Comparison of ENCODE assay signal across 19 cellular contexts in genomic region chr18:45801396-45802004, GRCh38. TPM values are rescaled to one million over a fixed set of nuclear protein-coding genes. Genes with fewer than 3 reads are reported as not detected.
DNase-seq lines count a peak whose midpoint lies in the region; ATAC-seq, FAIRE-seq and TF ChIP-seq lines count a peak whose summit lies in the region.
"Had no signal": no experiment of that assay in that cellular context is flagged by ENCODE, and none has a peak within 500 bp of the region (broad histone marks: within the 10 kb centered on the region; RNA-seq: fewer than 3 reads in every experiment).

No MANE protein-coding gene starts in this region.

- no peak overlapping the region for H3K9ac ChIP-seq in fibroblast of lung (ENCODE audit: insufficient read depth, low read length)

- DNase-seq in A549 (ENCODE audit: low read depth in 1 of 2, low spot score in 1 of 2) (no peak), HCEC 1CT (peak; percentile 21), SJSA1 (ENCODE audit: low read depth in 1 of 2, low spot score in 2 of 2) (no peak), fibroblast of lung (ENCODE audit: low read depth in 2 of 2) (no peak), NCI-H1436 treated with DMSO at 0.1 percent for 48 hours (lab: John Stamatoyannopoulos, UW) (no peak), COLO829 (ENCODE audit: low spot score) (no peak), AG08396 (ENCODE audit: low spot score) (no peak)
- DNase-seq: activated naive CD8-positive, alpha-beta T cell treated with anti-CD3 and anti-CD28 coated beads, Interleukin-2, amount 10 ng/mL, durations not matched to agents 7 days and 5 days; dermis blood vessel endothelial cell; DMS79 treated with DMSO at 0.1 percent for 48 hours; left cardiac atrium; midbrain; NCI-H1436; NCI-H69; spleen had no signal

- no peaks in the 10 kb centered on the region for H4K20me1 ChIP-seq in fibroblast of lung (ENCODE audit: control insufficient read depth, extremely low read depth, insufficient read depth, low read length)

- peak overlapping the region; percentile 2 for H2AFZ ChIP-seq in fibroblast of lung (ENCODE audit: low read length)

- CTCF ChIA-PET in A549 (lab: Yijun Ruan, JAX) = interaction anchor here (0.7 to 2.2 kb wide), 3 partner anchors 22 to 79 kb away, joined by 3 to 8 read pairs (median 3); no protein-coding TSS in a partner anchor

- TF ChIP-seq EP300 in A549 (IDR thresholded peaks at IDR 0.05) = no peak

- no peak for FAIRE-seq in A549 (lab: Jason Lieb, UNC)

- TF ChIP-seq RAD21 in A549 (conservative IDR thresholded peaks at IDR 0.05 in 1 of 2, IDR thresholded peaks at IDR 0.05 in 1 of 2) = no peak

- H3K4me1 ChIP-seq in A549 (peaks cover 19% of the 10 kb centered on the region), SJSA1 (replicated peaks) (peaks cover 29% of the 10 kb centered on the region), fibroblast of lung (ENCODE audit: control insufficient read depth, extremely low read depth, insufficient read depth, low read length) (peaks cover 14% of the 10 kb centered on the region)
- H3K4me1 ChIP-seq: gastroesophageal sphincter had no signal

- POLR2A ChIA-PET in A549 (lab: Yijun Ruan, JAX) = interaction anchor here (1.7 kb wide), 1 partner anchor 26 kb away, joined by 10 read pairs; no protein-coding TSS in a partner anchor

- no peak for TF ChIP-seq POLR2A in A549 (IDR thresholded peaks at IDR 0.05; ENCODE audit: low read length)

- H3K4me3 ChIP-seq in A549 = no peak overlapping the region
- H3K4me3 ChIP-seq in SJSA1 = no peak overlapping the region
- H3K4me3 ChIP-seq in fibroblast of lung (replicated peaks in 1 of 4; ENCODE audit: control extremely low read depth in 1 of 4, insufficient read depth in 1 of 4, low read depth in 3 of 4, low read length in 4 of 4) = no peak overlapping the region
- H3K4me3 ChIP-seq: cardiac muscle cell, gastroesophageal sphincter, SK-N-MC, spleen had no signal

- H3K36me3 ChIP-seq in SJSA1 (no peaks in the 10 kb centered on the region), fibroblast of lung (ENCODE audit: control insufficient read depth, insufficient read depth, low read length) (no peaks in the 10 kb centered on the region)
- H3K36me3 ChIP-seq: cardiac muscle cell, gastroesophageal sphincter, spleen had no signal

- H3K79me2 ChIP-seq in fibroblast of lung (ENCODE audit: control insufficient read depth, insufficient read depth, low read length) = no peaks in the 10 kb centered on the region

- WGBS in A549 (ENCODE audit: missing lambda C conversion rate) = no CpG with 5 or more reads among the region's 1 CpG

- ATAC-seq in A549 (no peak), GM21576 (IDR thresholded peaks at IDR 0.05; ENCODE audit: unreplicated experiment) (no peak)
- ATAC-seq: gastroesophageal sphincter, left cardiac atrium had no signal

- peak overlapping the region; percentile 71 to 93 for H3K27ac ChIP-seq in A549
- peak overlapping the region; percentile 77 for H3K27ac ChIP-seq in SJSA1
- peak overlapping the region; percentile 95 for H3K27ac ChIP-seq in fibroblast of lung (ENCODE audit: insufficient read depth, low read length)
- H3K27ac ChIP-seq: cardiac muscle cell, gastroesophageal sphincter, SK-N-MC had no signal

- H3K4me2 ChIP-seq in A549 (peak overlapping the region; percentile 65; the same call in 1 of the 3 replicates), fibroblast of lung (ENCODE audit: extremely low read depth, insufficient read depth, low read length) (no peak overlapping the region)

- H3K9me3 ChIP-seq in A549 (peaks cover 12% of the 10 kb centered on the region), SJSA1 (replicated peaks) (no peaks in the 10 kb centered on the region; the same call in 1 of the 2 replicates), fibroblast of lung (ENCODE audit: control insufficient read depth, insufficient read depth, low read depth, low read length) (no peaks in the 10 kb centered on the region)

- no peaks in the 10 kb centered on the region for H3K27me3 ChIP-seq in SJSA1 (replicated peaks)
- no peaks in the 10 kb centered on the region for H3K27me3 ChIP-seq in fibroblast of lung (ENCODE audit: control insufficient read depth, insufficient read depth, low read length)
- H3K27me3 ChIP-seq: cardiac muscle cell, gastroesophageal sphincter had no signal

- TF ChIP-seq CTCF in A549 (IDR thresholded peaks at IDR 0.05) (no peak), fibroblast of lung (conservative IDR thresholded peaks at IDR 0.05 in 1 of 2, IDR thresholded peaks at IDR 0.05 in 1 of 2; ENCODE audit: low read depth in 1 of 2, low read length in 2 of 2) (no peak)

TF ChIP-seq in A549, 52 proteins besides CTCF, POLR2A, EP300 and RAD21:
- TF ChIP-seq EHMT2 (IDR thresholded peaks at IDR 0.05; ENCODE audit: low read depth) = no peak
- TF ChIP-seq CEBPB (IDR thresholded peaks at IDR 0.05) = peak in 1 of 2 experiments; percentile 45; a peak in 1 of 4 replicates
- TF ChIP-seq PBX3 (IDR thresholded peaks at IDR 0.05) = no peak
- no peak for TF ChIP-seq ELK1 (IDR thresholded peaks at IDR 0.05; ENCODE audit: low read depth, low read length)

RNA-seq across cellular contexts. Expression of gene SIGLEC15, which starts 24.0 kb away (rescaled TPM):
- polyA plus RNA-seq in A549 (2011; rRNA removed) = not detected in 2 replicates
- polyA plus RNA-seq in A549 (2012; cell fraction: cytosol; rRNA removed) = 0.01 TPM in 1 of 2 replicates, not detected in the other
- polyA plus RNA-seq in A549 (2012; cell fraction: nucleus; rRNA removed) = 0.02 and 0.04 TPM in 2 replicates
- polyA plus RNA-seq in A549 (2017; fragmentation: RNase III; extraction: RNeasy Plus Mini Kit Qiagen cat#74134 plus additional on column Dnase treatment) = not detected in 3 replicates
- polyA minus RNA-seq in A549 (2011; rRNA and poly(A)+ RNA removed) = not detected in 2 replicates
- total RNA-seq in SJSA1 (2014; rRNA removed; shearing (Covaris generic)) = 0.06 and 0.68 TPM in 2 replicates
- total RNA-seq in fibroblast of lung = 0.51 and 1.5 TPM in 2 replicates
- polyA plus RNA-seq in fibroblast of lung = 0.19 and 0.99 TPM in 2 replicates
- polyA plus RNA-seq in fibroblast of lung (2012) = 0.24 and 1.2 TPM in 2 replicates
- polyA minus RNA-seq in fibroblast of lung (ENCODE audit: low replicate concordance) = 0.52 TPM in 1 of 2 replicates, not detected in the other
- total RNA-seq: activated naive CD8-positive, alpha-beta T cell treated with anti-CD3 and anti-CD28 coated beads, Interleukin-2, amount 10 ng/mL, durations not matched to agents 7 days and 5 days; cardiac muscle cell; dermis blood vessel endothelial cell had no signal
